In the genomic region with DNA sequence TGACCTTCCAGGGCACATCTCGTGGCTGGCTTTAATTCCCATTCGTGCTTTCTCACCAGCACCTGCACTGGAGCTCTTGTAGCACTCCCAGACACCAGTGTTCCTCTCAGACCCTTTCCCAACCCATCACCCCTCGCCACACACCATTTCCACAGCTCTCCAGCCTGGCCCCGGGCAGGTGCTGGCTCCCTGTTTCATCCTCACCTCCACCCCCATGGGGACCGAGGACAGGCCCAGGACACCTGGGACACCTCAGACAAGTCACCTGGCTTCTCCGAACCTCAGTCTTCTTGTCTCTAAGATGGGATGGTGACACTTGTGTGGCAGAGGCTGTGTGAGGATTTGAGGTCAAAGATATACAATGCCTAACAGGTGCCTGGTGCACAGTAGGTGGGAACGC, we compare ENCODE assay signal across 1 cellular context.
TF ChIP-seq lines count a peak whose summit lies in the region.

No MANE protein-coding gene starts in this region.

TF ChIP-seq in HepG2, 621 proteins besides CTCF, POLR2A, EP300 and RAD21:
- TF ChIP-seq REXO4 (CRISPR knock-in tag; IDR thresholded peaks at IDR 0.05; ENCODE audit: borderline replicate concordance) (no peak), POLR2AphosphoS2 (IDR thresholded peaks at IDR 0.05; ENCODE audit: low read depth, low read length) (no peak), IKZF5 (CRISPR knock-in tag; IDR thresholded peaks at IDR 0.05) (no peak), ZNF629 (CRISPR knock-in tag; conservative IDR thresholded peaks at IDR 0.05) (0 out of 2 replicates have a peak, but pooled peaks have one; percentile 30)
- TF ChIP-seq, protein P1, sequence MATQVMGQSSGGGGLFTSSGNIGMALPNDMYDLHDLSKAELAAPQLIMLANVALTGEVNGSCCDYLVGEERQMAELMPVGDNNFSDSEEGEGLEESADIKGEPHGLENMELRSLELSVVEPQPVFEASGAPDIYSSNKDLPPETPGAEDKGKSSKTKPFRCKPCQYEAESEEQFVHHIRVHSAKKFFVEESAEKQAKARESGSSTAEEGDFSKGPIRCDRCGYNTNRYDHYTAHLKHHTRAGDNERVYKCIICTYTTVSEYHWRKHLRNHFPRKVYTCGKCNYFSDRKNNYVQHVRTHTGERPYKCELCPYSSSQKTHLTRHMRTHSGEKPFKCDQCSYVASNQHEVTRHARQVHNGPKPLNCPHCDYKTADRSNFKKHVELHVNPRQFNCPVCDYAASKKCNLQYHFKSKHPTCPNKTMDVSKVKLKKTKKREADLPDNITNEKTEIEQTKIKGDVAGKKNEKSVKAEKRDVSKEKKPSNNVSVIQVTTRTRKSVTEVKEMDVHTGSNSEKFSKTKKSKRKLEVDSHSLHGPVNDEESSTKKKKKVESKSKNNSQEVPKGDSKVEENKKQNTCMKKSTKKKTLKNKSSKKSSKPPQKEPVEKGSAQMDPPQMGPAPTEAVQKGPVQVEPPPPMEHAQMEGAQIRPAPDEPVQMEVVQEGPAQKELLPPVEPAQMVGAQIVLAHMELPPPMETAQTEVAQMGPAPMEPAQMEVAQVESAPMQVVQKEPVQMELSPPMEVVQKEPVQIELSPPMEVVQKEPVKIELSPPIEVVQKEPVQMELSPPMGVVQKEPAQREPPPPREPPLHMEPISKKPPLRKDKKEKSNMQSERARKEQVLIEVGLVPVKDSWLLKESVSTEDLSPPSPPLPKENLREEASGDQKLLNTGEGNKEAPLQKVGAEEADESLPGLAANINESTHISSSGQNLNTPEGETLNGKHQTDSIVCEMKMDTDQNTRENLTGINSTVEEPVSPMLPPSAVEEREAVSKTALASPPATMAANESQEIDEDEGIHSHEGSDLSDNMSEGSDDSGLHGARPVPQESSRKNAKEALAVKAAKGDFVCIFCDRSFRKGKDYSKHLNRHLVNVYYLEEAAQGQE (IDR thresholded peaks at IDR 0.05; ENCODE audit: borderline replicate concordance in 1 of 2, low read depth in 1 of 2, low read length in 2 of 2): no peak
- TF ChIP-seq, protein P2, sequence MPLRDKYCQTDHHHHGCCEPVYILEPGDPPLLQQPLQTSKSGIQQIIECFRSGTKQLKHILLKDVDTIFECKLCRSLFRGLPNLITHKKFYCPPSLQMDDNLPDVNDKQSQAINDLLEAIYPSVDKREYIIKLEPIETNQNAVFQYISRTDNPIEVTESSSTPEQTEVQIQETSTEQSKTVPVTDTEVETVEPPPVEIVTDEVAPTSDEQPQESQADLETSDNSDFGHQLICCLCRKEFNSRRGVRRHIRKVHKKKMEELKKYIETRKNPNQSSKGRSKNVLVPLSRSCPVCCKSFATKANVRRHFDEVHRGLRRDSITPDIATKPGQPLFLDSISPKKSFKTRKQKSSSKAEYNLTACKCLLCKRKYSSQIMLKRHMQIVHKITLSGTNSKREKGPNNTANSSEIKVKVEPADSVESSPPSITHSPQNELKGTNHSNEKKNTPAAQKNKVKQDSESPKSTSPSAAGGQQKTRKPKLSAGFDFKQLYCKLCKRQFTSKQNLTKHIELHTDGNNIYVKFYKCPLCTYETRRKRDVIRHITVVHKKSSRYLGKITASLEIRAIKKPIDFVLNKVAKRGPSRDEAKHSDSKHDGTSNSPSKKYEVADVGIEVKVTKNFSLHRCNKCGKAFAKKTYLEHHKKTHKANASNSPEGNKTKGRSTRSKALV (CRISPR knock-in tag; IDR thresholded peaks at IDR 0.05): no peak
